Comparison of ENCODE assay signal across 16 cellular contexts in genomic region chr12:51984657-51985056, GRCh38. TPM values are rescaled to one million over a fixed set of nuclear protein-coding genes. Genes with fewer than 3 reads are reported as not detected.
DNase-seq lines count a peak whose midpoint lies in the region; ATAC-seq and TF ChIP-seq lines count a peak whose summit lies in the region.
"Had no signal": no experiment of that assay in that cellular context is flagged by ENCODE, and none has a peak within 500 bp of the region (broad histone marks: within the 10 kb centered on the region; RNA-seq: fewer than 3 reads in every experiment).

No MANE protein-coding gene starts in this region.

- H3K4me1 ChIP-seq in lung (ENCODE audit: control insufficient read depth in 2 of 2, insufficient read depth in 2 of 2, low read length in 2 of 2), result peaks cover 0 to 2% of the 10 kb centered on the region in 2 donors

- ATAC-seq in left ventricle myocardium superior, result no peak
- ATAC-seq in lung (ENCODE audit: insufficient read depth, low FRiP score), result no peak
- ATAC-seq: CD8-positive, alpha-beta T cell; GM23338; HCT116 had no signal

- H3K27ac ChIP-seq in VCaP (peak overlapping the region; percentile 89), lung (ENCODE audit: low read depth in 1 of 2, low read length in 1 of 2) (peak overlapping the region in 1 of 2 donors; percentile 22), brain microvascular endothelial cell (no peak overlapping the region)
- H3K27ac ChIP-seq: BLaER1 had no signal

- peak; percentile 4 for DNase-seq in cardiac septum (ENCODE audit: low spot score)
- no peak for DNase-seq in left ventricle myocardium superior
- no peak for DNase-seq in lung (ENCODE audit: low spot score)
- DNase-seq in brain microvascular endothelial cell, result no peak
- no peak for DNase-seq in SHP77 (lab: John Stamatoyannopoulos, UW)
- DNase-seq in T-helper 2 cell, result no peak
- DNase-seq: 8988T; Calu3; CD8-positive, alpha-beta T cell; GDM1; HFFc6; IMR-90 had no signal

- H3K4me3 ChIP-seq in lung, result peak overlapping the region; percentile 2
- H3K4me3 ChIP-seq in brain microvascular endothelial cell (ENCODE audit: low read depth, low read length), result no peak overlapping the region
- H3K4me3 ChIP-seq: BLaER1, GM23338 had no signal

- no peak for TF ChIP-seq CTCF in VCaP (conservative IDR thresholded peaks at IDR 0.05)
- TF ChIP-seq CTCF in lung (IDR thresholded peaks at IDR 0.05; ENCODE audit: control extremely low read depth, extremely low read depth), result no peak
- no peak for TF ChIP-seq CTCF in brain microvascular endothelial cell (IDR thresholded peaks at IDR 0.05; ENCODE audit: low read depth, low read length, missing control alignments)

- in situ Hi-C loops in brain microvascular endothelial cell (cut with HindIII; ENCODE audit: low pct_ligation_motif_present, low sequenced_read_pairs), result no loop called here

- H3K27me3 ChIP-seq in lung (ENCODE audit: control insufficient read depth, insufficient read depth), result no peaks in the 10 kb centered on the region
- no peaks in the 10 kb centered on the region for H3K27me3 ChIP-seq in brain microvascular endothelial cell (replicated peaks)
- H3K27me3 ChIP-seq: BLaER1 had no signal

- 68 to 76% methylated on average over 6 of the region's 6 CpGs for WGBS in lung, 2 donors

- peaks cover 0 to 1% of the 10 kb centered on the region in 2 donors for H3K9me3 ChIP-seq in lung (ENCODE audit: control insufficient read depth in 2 of 2, insufficient read depth in 1 of 2, low read length in 1 of 2)
- H3K9me3 ChIP-seq: BLaER1 had no signal

- intact Hi-C loops in cardiac septum (cut with DNase I) (no loop called here), left ventricle myocardium superior (cut with micrococcal nuclease) (no loop called here)

- H3K36me3 ChIP-seq in lung (ENCODE audit: control insufficient read depth in 2 of 2, insufficient read depth in 2 of 2, low read length in 2 of 2) (peaks cover 32 to 36% of the 10 kb centered on the region in 2 donors), brain microvascular endothelial cell (replicated peaks) (peaks cover 7% of the 10 kb centered on the region)

RNA-seq across cellular contexts. Expression of gene TAMALIN, which starts 22.1 kb away (rescaled TPM):
- 27.5 TPM for total RNA-seq in cardiac septum
- 22.2 TPM for total RNA-seq in left ventricle myocardium superior
- total RNA-seq in lung, result 10 to 100 TPM; 31.4 to 84.0 TPM
- 10 to 100 TPM; 52.9 to 68.0 TPM for polyA plus RNA-seq in lung
- total RNA-seq: Calu3 had no signal

RNA-seq across cellular contexts. Expression of gene ACVR1B, which starts 33.2 kb away (rescaled TPM):
- 9.3 TPM for total RNA-seq in cardiac septum
- 11.2 TPM for total RNA-seq in left ventricle myocardium superior
- total RNA-seq in lung, result 10 to 100 TPM; 14.0 to 41.7 TPM
- polyA plus RNA-seq in lung, result 10 to 100 TPM; 14.3 to 27.7 TPM
